ENCODE assay signal across 29 cellular contexts in the genomic region with DNA sequence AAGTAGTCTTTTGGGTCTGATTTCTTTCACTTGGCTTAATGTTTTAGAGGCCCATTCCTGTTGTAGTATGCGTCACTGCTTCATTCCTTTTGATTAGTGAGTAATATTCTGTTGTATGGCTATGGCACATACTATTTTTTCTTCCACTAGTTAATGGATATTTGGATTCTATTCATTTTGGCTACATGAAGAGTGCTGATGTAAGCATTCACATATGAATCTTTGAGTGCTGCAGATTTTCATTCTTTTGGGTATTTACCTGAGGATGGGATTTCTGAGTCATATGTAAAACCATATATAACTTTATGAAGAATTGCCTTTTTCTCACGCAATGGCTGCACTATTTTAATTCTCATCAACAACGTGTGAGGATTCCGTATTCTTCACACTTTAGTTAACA.
"Had no signal": no experiment of that assay in that cellular context is flagged by ENCODE, and none has a peak within 500 bp of the region (broad histone marks: within the 10 kb centered on the region; RNA-seq: fewer than 3 reads in every experiment).

No MANE protein-coding gene starts in this region.

- DNase-seq: stimulated activated CD4-positive, alpha-beta T cell treated with anti-CD3 and anti-CD28 coated beads, Interleukin-2, amount 100 ng/mL, for 48 hours; stimulated activated CD4-positive, alpha-beta T cell treated with anti-CD3 and anti-CD28 coated beads, Interleukin-4, amount 100 ng/mL, for 1 hour; stimulated activated CD4-positive, alpha-beta T cell treated with anti-CD3 and anti-CD28 coated beads, Interleukin-4, amount 100 ng/mL, for 24 hours; stimulated activated CD4-positive, alpha-beta T cell treated with anti-CD3 and anti-CD28 coated beads, Interleukin-4, amount 100 ng/mL, for 4 hours; stimulated activated CD8-positive, alpha-beta memory T cell treated with anti-CD3 and anti-CD28 coated beads, Interleukin-4, amount 100 ng/mL, for 48 hours; stimulated activated naive B cell treated with anti-CD40 and anti-IgM and Interleukin-4, amounts not matched to agents 10 μg/mL and 1 μg/mL and 100 μg/mL, for 72 hours; stimulated activated naive CD4-positive, alpha-beta T cell; stimulated activated naive CD4-positive, alpha-beta T cell treated with Interleukin-2 at 50 U/mL for 16 hours; stimulated activated naive CD8-positive, alpha-beta T cell treated with anti-CD3 and anti-CD28 coated beads, Interleukin-15, amount 100 ng/mL, for 72 hours; stimulated activated naive CD8-positive, alpha-beta T cell treated with anti-CD3 and anti-CD28 coated beads, Interleukin-15, Interleukin-2, amounts not matched to agents 100 U/mL and 50 U/mL, for 24 hours; stomach; substantia nigra; testis; thyroid gland; tibial artery; transverse colon; trophoblast cell; upper lobe of left lung; upper lobe of right lung; uterus had no signal

- H3K4me3 Mint-ChIP-seq: stimulated activated effector memory CD8-positive, alpha-beta T cell treated with anti-CD3 and anti-CD28 coated beads, Interleukin-12 subunit alpha, Interleukin-12 subunit beta, amount 100 ng/mL, for 72 hours; stimulated activated memory B cell treated with anti-CD40 and anti-IgM and Interleukin-4, amounts not matched to agents 10 μg/mL and 1 μg/mL and 100 μg/mL, for 72 hours; stimulated activated naive B cell treated with anti-CD40 and anti-IgM and Interleukin-4, amounts not matched to agents 10 μg/mL and 1 μg/mL and 100 μg/mL, for 72 hours; stimulated activated naive CD8-positive, alpha-beta T cell treated with anti-CD3 and anti-CD28 coated beads, Interleukin-15, amount 100 ng/mL, for 72 hours; stimulated activated naive CD8-positive, alpha-beta T cell treated with anti-CD3 and anti-CD28 coated beads, Interleukin-15, Interleukin-2, amounts not matched to agents 100 ng/mL and 50 ng/mL, for 24 hours; type B pancreatic cell had no signal

- H3K9me3 Mint-ChIP-seq: stimulated activated effector memory CD8-positive, alpha-beta T cell treated with anti-CD3 and anti-CD28 coated beads, Interleukin-12 subunit alpha, Interleukin-12 subunit beta, amount 100 ng/mL, for 72 hours; stimulated activated naive CD8-positive, alpha-beta T cell treated with anti-CD3 and anti-CD28 coated beads, Interleukin-15, Interleukin-2, amounts not matched to agents 100 ng/mL and 50 ng/mL, for 24 hours had no signal

- H3K27ac Mint-ChIP-seq: stimulated activated effector memory CD8-positive, alpha-beta T cell treated with anti-CD3 and anti-CD28 coated beads, Interleukin-12 subunit alpha, Interleukin-12 subunit beta, amount 100 ng/mL, for 72 hours; stimulated activated memory B cell treated with anti-CD40 and anti-IgM and Interleukin-4, amounts not matched to agents 10 μg/mL and 1 μg/mL and 100 μg/mL, for 72 hours; stimulated activated naive B cell treated with anti-CD40 and anti-IgM and Interleukin-4, amounts not matched to agents 10 μg/mL and 1 μg/mL and 100 μg/mL, for 72 hours; stimulated activated naive CD8-positive, alpha-beta T cell treated with anti-CD3 and anti-CD28 coated beads, Interleukin-15, amount 100 ng/mL, for 72 hours; stimulated activated naive CD8-positive, alpha-beta T cell treated with anti-CD3 and anti-CD28 coated beads, Interleukin-15, Interleukin-2, amounts not matched to agents 100 ng/mL and 50 ng/mL, for 24 hours; type B pancreatic cell had no signal

- H3K27ac ChIP-seq: stomach, suprapubic skin, testis, thoracic aorta, thyroid gland, tibial artery, tibial nerve, transverse colon, upper lobe of left lung, upper lobe of right lung, uterus, vagina had no signal

- H3K27me3 Mint-ChIP-seq: type B pancreatic cell had no signal

- H3K4me3 ChIP-seq: stomach, suprapubic skin, testis, thoracic aorta, thyroid gland, tibial artery, tibial nerve, transverse colon, upper lobe of left lung, upper lobe of right lung, uterus, vagina had no signal

- H3K36me3 ChIP-seq: stomach, suprapubic skin, thoracic aorta, thyroid gland, tibial artery, tibial nerve, transverse colon, upper lobe of left lung, upper lobe of right lung, uterus, vagina had no signal

- H3K4me1 ChIP-seq: stomach, suprapubic skin, testis, thyroid gland, tibial artery, tibial nerve, transverse colon, upper lobe of left lung, upper lobe of right lung, uterus, vagina had no signal

- H3K9me3 ChIP-seq: suprapubic skin, testis, thoracic aorta, thyroid gland, tibial artery, tibial nerve, transverse colon, upper lobe of left lung, upper lobe of right lung, uterus, vagina had no signal

- ATAC-seq: stimulated activated effector memory CD8-positive, alpha-beta T cell treated with anti-CD3 and anti-CD28 coated beads, Interleukin-12 subunit alpha, Interleukin-12 subunit beta, amount 100 ng/mL, for 72 hours; stimulated activated memory B cell treated with anti-CD40 and anti-IgM and Interleukin-4, amounts not matched to agents 10 μg/mL and 1 μg/mL and 100 μg/mL, for 72 hours; stimulated activated naive B cell treated with anti-CD40 and anti-IgM and Interleukin-4, amounts not matched to agents 10 μg/mL and 1 μg/mL and 100 μg/mL, for 72 hours; stimulated activated naive CD8-positive, alpha-beta T cell treated with anti-CD3 and anti-CD28 coated beads, Interleukin-15, amount 100 ng/mL, for 72 hours; stimulated activated naive CD8-positive, alpha-beta T cell treated with anti-CD3 and anti-CD28 coated beads, Interleukin-15, Interleukin-2, amounts not matched to agents 100 U/mL and 50 U/mL, for 24 hours had no signal

- H3K27me3 ChIP-seq: suprapubic skin, testis, thyroid gland, tibial nerve, transverse colon, upper lobe of left lung, upper lobe of right lung, uterus, vagina had no signal

- H3K4me1 Mint-ChIP-seq: stimulated activated effector memory CD8-positive, alpha-beta T cell treated with anti-CD3 and anti-CD28 coated beads, Interleukin-12 subunit alpha, Interleukin-12 subunit beta, amount 100 ng/mL, for 72 hours; stimulated activated memory B cell treated with anti-CD40 and anti-IgM and Interleukin-4, amounts not matched to agents 10 μg/mL and 1 μg/mL and 100 μg/mL, for 72 hours; stimulated activated naive B cell treated with anti-CD40 and anti-IgM and Interleukin-4, amounts not matched to agents 10 μg/mL and 1 μg/mL and 100 μg/mL, for 72 hours; stimulated activated naive CD8-positive, alpha-beta T cell treated with anti-CD3 and anti-CD28 coated beads, Interleukin-15, amount 100 ng/mL, for 72 hours had no signal

- H3K36me3 Mint-ChIP-seq: stimulated activated effector memory CD8-positive, alpha-beta T cell treated with anti-CD3 and anti-CD28 coated beads, Interleukin-12 subunit alpha, Interleukin-12 subunit beta, amount 100 ng/mL, for 72 hours; stimulated activated memory B cell treated with anti-CD40 and anti-IgM and Interleukin-4, amounts not matched to agents 10 μg/mL and 1 μg/mL and 100 μg/mL, for 72 hours; stimulated activated naive B cell treated with anti-CD40 and anti-IgM and Interleukin-4, amounts not matched to agents 10 μg/mL and 1 μg/mL and 100 μg/mL, for 72 hours; type B pancreatic cell had no signal

- FAIRE-seq: urothelium cell line had no signal
